In the genomic region with DNA sequence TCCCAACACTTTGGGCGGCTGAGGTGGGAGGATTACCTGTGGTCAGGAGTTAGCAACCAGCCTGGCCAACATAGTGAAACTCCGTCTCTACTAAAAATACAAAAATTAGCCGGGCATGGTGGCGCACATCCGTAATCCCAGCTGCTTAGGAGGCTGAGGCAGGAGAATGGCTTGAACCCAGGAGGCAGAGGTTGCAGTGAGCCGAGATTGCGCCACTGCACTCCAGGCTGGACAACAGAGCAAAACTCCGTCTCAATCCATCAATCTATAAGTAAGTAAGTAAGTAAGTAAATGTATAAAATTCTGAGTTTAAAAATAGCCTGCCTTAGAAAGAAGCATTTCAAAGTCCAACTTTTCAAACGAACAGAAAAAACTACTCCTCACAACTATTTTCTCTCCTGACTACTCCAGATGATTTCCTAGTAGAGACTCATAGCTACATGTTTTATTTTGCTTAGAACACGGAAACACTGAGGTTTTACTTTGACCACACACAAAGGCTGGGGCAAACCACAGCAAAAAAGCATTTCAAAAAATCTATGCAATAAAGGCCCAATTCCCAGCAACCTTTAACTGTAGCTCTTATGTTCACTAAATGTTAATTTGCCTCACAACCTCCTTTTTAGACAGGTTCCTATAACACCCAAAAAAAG, we compare ENCODE assay signal across 9 cellular contexts. TPM values are rescaled to one million over a fixed set of nuclear protein-coding genes. Genes with fewer than 3 reads are reported as not detected.
DNase-seq lines count a peak whose midpoint lies in the region; ATAC-seq and TF ChIP-seq lines count a peak whose summit lies in the region.
"Had no signal": no experiment of that assay in that cellular context is flagged by ENCODE, and none has a peak within 500 bp of the region (broad histone marks: within the 10 kb centered on the region; RNA-seq: fewer than 3 reads in every experiment).

No MANE protein-coding gene starts in this region.

- no peaks in the 10 kb centered on the region for H3K27me3 Mint-ChIP-seq in effector memory CD8-positive, alpha-beta T cell
- H3K27me3 Mint-ChIP-seq in neural progenitor cell (ENCODE audit: insufficient read depth, low read depth): no peaks in the 10 kb centered on the region

- H4K20me1 ChIP-seq in neural progenitor cell (ENCODE audit: low read depth): no peaks in the 10 kb centered on the region

- H3K4me3 ChIP-seq in stomach smooth muscle (ENCODE audit: low read length in 2 of 2) (no peak overlapping the region), neural progenitor cell (no peak overlapping the region)
- H3K4me3 ChIP-seq: lung had no signal

- no peak for TF ChIP-seq CTCF in neural progenitor cell (IDR thresholded peaks at IDR 0.05)

- H3K4me1 ChIP-seq in stomach smooth muscle (ENCODE audit: control insufficient read depth, insufficient read depth, low read length) (no peaks in the 10 kb centered on the region), neural progenitor cell (no peaks in the 10 kb centered on the region)

- H3F3A ChIP-seq in neural progenitor cell (ENCODE audit: low read depth): no peaks in the 10 kb centered on the region

- peak overlapping the region; percentile 53 to 73 for H3K27ac Mint-ChIP-seq in effector memory CD8-positive, alpha-beta T cell
- no peak overlapping the region for H3K27ac Mint-ChIP-seq in neural progenitor cell

- peaks cover 53% of the 10 kb centered on the region for H3K36me3 Mint-ChIP-seq in effector memory CD8-positive, alpha-beta T cell (ENCODE audit: insufficient read depth)
- peaks cover 11% of the 10 kb centered on the region for H3K36me3 Mint-ChIP-seq in neural progenitor cell

- H3K27ac ChIP-seq in stomach smooth muscle (ENCODE audit: low read length): peak overlapping the region; percentile 7
- no peak overlapping the region for H3K27ac ChIP-seq in neural progenitor cell

- peak overlapping the region; percentile 64 to 78 for H3K4me3 Mint-ChIP-seq in effector memory CD8-positive, alpha-beta T cell
- no peak overlapping the region for H3K4me3 Mint-ChIP-seq in neural progenitor cell

- no peak overlapping the region for H3K9ac ChIP-seq in stomach smooth muscle (ENCODE audit: low read length in 2 of 2)
- no peak overlapping the region for H3K9ac ChIP-seq in neural progenitor cell

- DNase-seq in activated naive CD4-positive, alpha-beta T cell treated with Interleukin-2 at 50 U/mL for 16 hours: peak; percentile 34
- DNase-seq in activated naive CD4-positive, alpha-beta T cell (lab: John Stamatoyannopoulos, UW): no peak
- peak; percentile 6 for DNase-seq in SIG-M5 treated with dmso at 0.1 percent for 504 hours (lab: John Stamatoyannopoulos, UW; ENCODE audit: unreplicated experiment)
- peak; percentile 14 to 23 (median 15) for DNase-seq in effector memory CD8-positive, alpha-beta T cell
- no peak for DNase-seq in GM19240 (ENCODE audit: insufficient read length, low spot score)
- DNase-seq in neural progenitor cell (ENCODE audit: low spot score): no peak

- peaks cover 38 to 57% of the 10 kb centered on the region in 2 donors for H3K4me1 Mint-ChIP-seq in effector memory CD8-positive, alpha-beta T cell (ENCODE audit: low read depth in 2 of 2)
- no peaks in the 10 kb centered on the region for H3K4me1 Mint-ChIP-seq in neural progenitor cell

- H3K36me3 ChIP-seq in stomach smooth muscle (ENCODE audit: control insufficient read depth in 2 of 2, insufficient read depth in 2 of 2, low read length in 2 of 2) (peaks cover 14 to 20% of the 10 kb centered on the region in 2 donors), neural progenitor cell (no peaks in the 10 kb centered on the region)

- H2AFZ ChIP-seq in neural progenitor cell (replicated peaks): no peak overlapping the region

- H3K4me2 ChIP-seq in neural progenitor cell: no peak overlapping the region

- no peaks in the 10 kb centered on the region for H3K9me3 ChIP-seq in stomach smooth muscle (ENCODE audit: control insufficient read depth in 2 of 2, low read length in 2 of 2)
- H3K9me3 ChIP-seq in neural progenitor cell (ENCODE audit: low read depth): no peaks in the 10 kb centered on the region

- H3K9me3 Mint-ChIP-seq in effector memory CD8-positive, alpha-beta T cell: no peaks in the 10 kb centered on the region
- no peaks in the 10 kb centered on the region for H3K9me3 Mint-ChIP-seq in neural progenitor cell

- H3K79me2 ChIP-seq in neural progenitor cell (ENCODE audit: low read depth): peaks cover 55% of the 10 kb centered on the region

- ATAC-seq in effector memory CD8-positive, alpha-beta T cell (replicated peaks): peak; percentile 90
- no peak for ATAC-seq in GM21737 (IDR thresholded peaks at IDR 0.05; ENCODE audit: unreplicated experiment)

- H3K27me3 ChIP-seq in stomach smooth muscle (ENCODE audit: control insufficient read depth in 1 of 2, insufficient read depth in 2 of 2, low read length in 2 of 2): no peaks in the 10 kb centered on the region
- H3K27me3 ChIP-seq in neural progenitor cell: no peaks in the 10 kb centered on the region

RNA-seq across cellular contexts. Expression of gene SPTY2D1, which starts 16.3 kb away (rescaled TPM):
- total RNA-seq in neural progenitor cell (ENCODE audit: low replicate concordance): 10.8 and 12.3 TPM in 2 replicates

RNA-seq across cellular contexts. Expression of gene MISFA, which starts 18.2 kb away (rescaled TPM):
- total RNA-seq in neural progenitor cell (ENCODE audit: low replicate concordance): 0.65 and 1.6 TPM in 2 replicates

RNA-seq across cellular contexts. Expression of gene UEVLD, which starts 29.3 kb away (rescaled TPM):
- total RNA-seq in neural progenitor cell (ENCODE audit: low replicate concordance): 16.1 and 20.4 TPM in 2 replicates

Comparison
In these comparisons a context has a peak if more than half of its experiments do, and no peak if none do; other contexts are left out.
1. DNase-seq: peak in activated naive CD4-positive, alpha-beta T cell treated with Interleukin-2 at 50 U/mL for 16 hours (single experiment), SIG-M5 treated with dmso at 0.1 percent for 504 hours (single experiment) and effector memory CD8-positive, alpha-beta T cell (3 of 3); none in activated naive CD4-positive, alpha-beta T cell (0 of 4), GM19240 (single experiment) and neural progenitor cell (single experiment).